Comparison of ENCODE assay signal across 17 cellular contexts in genomic region chr2:186919272-186919671, GRCh38.
DNase-seq lines count a peak whose midpoint lies in the region; ATAC-seq and TF ChIP-seq lines count a peak whose summit lies in the region.
"Had no signal": no experiment of that assay in that cellular context is flagged by ENCODE, and none has a peak within 500 bp of the region (broad histone marks: within the 10 kb centered on the region; RNA-seq: fewer than 3 reads in every experiment).

No MANE protein-coding gene starts in this region.

- H3K9ac ChIP-seq in colonic mucosa (ENCODE audit: low read depth in 2 of 2, low read length in 2 of 2): no peak overlapping the region

- intact Hi-C loops in colonic mucosa (cut with DNase I): no loop called here

- POLR2A ChIA-PET in BJ (lab: Charles Lee): no interaction called here

- in situ Hi-C loops in brain microvascular endothelial cell (cut with HindIII; ENCODE audit: low pct_ligation_motif_present, low sequenced_read_pairs): no loop called here

- H3K27me3 ChIP-seq in BJ (ENCODE audit: control insufficient read depth, insufficient read depth, low read length): no peaks in the 10 kb centered on the region
- no peaks in the 10 kb centered on the region for H3K27me3 ChIP-seq in brain microvascular endothelial cell (replicated peaks)
- H3K27me3 ChIP-seq in colonic mucosa: no peaks in the 10 kb centered on the region
- H3K27me3 ChIP-seq: right atrium auricular region, tibial artery had no signal

- H3K4me3 ChIP-seq in BJ (ENCODE audit: low read depth, low read length): no peak overlapping the region
- H3K4me3 ChIP-seq in brain microvascular endothelial cell (ENCODE audit: low read depth, low read length): no peak overlapping the region
- no peak overlapping the region for H3K4me3 ChIP-seq in colonic mucosa
- H3K4me3 ChIP-seq: right atrium auricular region, tibial artery had no signal

- H3K27ac ChIP-seq in brain microvascular endothelial cell (no peak overlapping the region), colonic mucosa (no peak overlapping the region)
- H3K27ac ChIP-seq: right atrium auricular region, tibial artery, WERI-Rb-1 had no signal

- no peaks in the 10 kb centered on the region for H3K9me3 ChIP-seq in colonic mucosa
- H3K9me3 ChIP-seq: right atrium auricular region, tibial artery had no signal

- no peak for TF ChIP-seq CTCF in BJ (IDR thresholded peaks at IDR 0.05; ENCODE audit: insufficient read depth, low read depth, low read length)
- TF ChIP-seq CTCF in brain microvascular endothelial cell (IDR thresholded peaks at IDR 0.05; ENCODE audit: low read depth, low read length, missing control alignments): no peak
- no peak for TF ChIP-seq CTCF in colonic mucosa (IDR thresholded peaks at IDR 0.05)
- no peak for TF ChIP-seq CTCF in GM10266 (IDR thresholded peaks at IDR 0.05; ENCODE audit: control insufficient read depth, insufficient read depth, low read depth, missing control alignments)

- CTCF ChIA-PET in BJ (lab: Yijun Ruan, JAX): interaction anchor here (0.7 kb wide), 1 partner anchor 94 kb away, joined by 3 read pairs; no protein-coding TSS in a partner anchor

- H3K4me1 ChIP-seq in colonic mucosa: peaks cover 4% of the 10 kb centered on the region
- H3K4me1 ChIP-seq: right atrium auricular region had no signal

- ATAC-seq in HG02973 (IDR thresholded peaks at IDR 0.05; ENCODE audit: unreplicated experiment): no peak
- ATAC-seq: Panc1 had no signal

- DNase-seq in BJ (ENCODE audit: low read depth) (peak; percentile 50), HS-5 (ENCODE audit: low read depth) (peak; percentile 56), brain microvascular endothelial cell (peak; percentile 85), iris pigment epithelial cell (ENCODE audit: low read depth) (peak; percentile 86), CD1c-positive myeloid dendritic cell (ENCODE audit: extremely low spot score) (no peak), colonic mucosa (no peak), GM10266 (ENCODE audit: extremely low spot score) (no peak)
- DNase-seq: activated T-cell treated with anti-CD3 and anti-CD28 coated beads, Interleukin-2, amount 50 U/mL, for 24 hours; cerebellar nuclear complex; hypothalamus; midbrain; NCI-H1930; tibial artery; WERI-Rb-1 had no signal

- H3K36me3 ChIP-seq in BJ (ENCODE audit: control insufficient read depth, insufficient read depth, low read length) (no peaks in the 10 kb centered on the region), brain microvascular endothelial cell (replicated peaks) (no peaks in the 10 kb centered on the region), colonic mucosa (no peaks in the 10 kb centered on the region)
- H3K36me3 ChIP-seq: right atrium auricular region, tibial artery, WERI-Rb-1 had no signal

Comparison
In these comparisons a context has a peak if more than half of its experiments do, and no peak if none do; other contexts are left out.
1. DNase-seq: peak in BJ (single experiment), HS-5 (single experiment), brain microvascular endothelial cell (single experiment) and iris pigment epithelial cell (single experiment); none in CD1c-positive myeloid dendritic cell (single experiment), colonic mucosa (single experiment) and GM10266 (single experiment).